1 cellular context compared by ENCODE assay signal in genomic region chr20:21808863-21809664, GRCh38.
A peak's percentile ranks its signal among the peaks of the same experiment; 100 is the strongest.
TF ChIP-seq lines count a peak whose summit lies in the region.

No MANE protein-coding gene starts in this region.

TF ChIP-seq in K562, 482 proteins besides CTCF, POLR2A, EP300 and RAD21 (continued from another document):
- peak; percentile 87 for TF ChIP-seq PRDM10 (IDR thresholded peaks at IDR 0.05; ENCODE audit: partially characterized antibody)
- TF ChIP-seq E2F6 (IDR thresholded peaks at IDR 0.05; ENCODE audit: borderline replicate concordance in 1 of 2, extremely low read depth in 1 of 2, insufficient read depth in 1 of 2, insufficient read length in 1 of 2, low read depth in 1 of 2, low read length in 1 of 2, poor library complexity in 1 of 2, severe bottlenecking in 1 of 2), result peak in 1 of 2 experiments; percentile 43
- peak; percentile 54 for TF ChIP-seq SMC3 (conservative IDR thresholded peaks at IDR 0.05; ENCODE audit: insufficient read depth, low read depth, low read length)
